ENCODE assay signal across 1 cellular context in the genomic region with DNA sequence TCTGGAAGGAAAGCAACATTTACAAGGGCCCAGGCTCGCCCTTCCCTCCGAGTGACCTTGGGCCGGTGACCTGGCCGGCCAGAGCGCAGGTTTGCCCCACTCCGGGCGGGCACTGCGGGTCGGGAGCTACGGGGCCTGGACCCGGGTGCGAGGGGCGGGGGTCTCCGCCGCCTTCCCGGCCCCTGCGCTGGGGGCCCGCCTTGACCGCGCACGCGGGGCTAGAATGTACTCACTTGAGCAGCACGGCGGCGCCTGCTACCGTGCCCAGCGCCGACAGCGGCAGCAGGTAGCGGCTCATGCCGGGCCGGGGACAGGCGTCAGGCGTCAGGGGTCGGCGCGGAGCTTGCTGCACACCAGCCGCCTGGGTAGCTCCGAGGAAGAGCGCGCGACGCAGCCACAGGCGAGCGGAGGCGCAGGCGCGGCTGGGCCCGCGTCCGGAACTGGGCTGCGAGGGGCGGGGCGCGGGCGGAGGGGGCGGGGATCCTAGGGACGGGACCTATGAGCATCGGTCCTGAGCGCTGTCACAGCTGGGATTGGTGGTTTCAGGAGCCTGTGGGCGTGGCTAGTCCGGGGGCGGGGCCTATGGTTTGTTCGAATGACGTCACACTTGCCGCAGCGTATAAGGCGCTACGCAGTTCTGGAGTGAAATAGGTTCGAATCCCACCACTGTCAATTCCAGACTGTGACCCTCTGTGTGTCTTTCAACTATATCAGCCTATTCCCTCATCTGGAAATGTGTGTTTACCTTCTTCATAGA.
TF ChIP-seq lines count a peak whose summit lies in the region.

A gene with protein sequence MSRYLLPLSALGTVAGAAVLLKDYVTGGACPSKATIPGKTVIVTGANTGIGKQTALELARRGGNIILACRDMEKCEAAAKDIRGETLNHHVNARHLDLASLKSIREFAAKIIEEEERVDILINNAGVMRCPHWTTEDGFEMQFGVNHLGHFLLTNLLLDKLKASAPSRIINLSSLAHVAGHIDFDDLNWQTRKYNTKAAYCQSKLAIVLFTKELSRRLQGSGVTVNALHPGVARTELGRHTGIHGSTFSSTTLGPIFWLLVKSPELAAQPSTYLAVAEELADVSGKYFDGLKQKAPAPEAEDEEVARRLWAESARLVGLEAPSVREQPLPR (minus strand): TSS at position 414 of the 757 bp plus-strand sequence. CDS start 116 bp downstream, at position 298.

TF ChIP-seq in HEK293, 187 proteins besides CTCF, POLR2A, EP300 and RAD21 (continued from another document and continues in another):
- TF ChIP-seq, protein P1, sequence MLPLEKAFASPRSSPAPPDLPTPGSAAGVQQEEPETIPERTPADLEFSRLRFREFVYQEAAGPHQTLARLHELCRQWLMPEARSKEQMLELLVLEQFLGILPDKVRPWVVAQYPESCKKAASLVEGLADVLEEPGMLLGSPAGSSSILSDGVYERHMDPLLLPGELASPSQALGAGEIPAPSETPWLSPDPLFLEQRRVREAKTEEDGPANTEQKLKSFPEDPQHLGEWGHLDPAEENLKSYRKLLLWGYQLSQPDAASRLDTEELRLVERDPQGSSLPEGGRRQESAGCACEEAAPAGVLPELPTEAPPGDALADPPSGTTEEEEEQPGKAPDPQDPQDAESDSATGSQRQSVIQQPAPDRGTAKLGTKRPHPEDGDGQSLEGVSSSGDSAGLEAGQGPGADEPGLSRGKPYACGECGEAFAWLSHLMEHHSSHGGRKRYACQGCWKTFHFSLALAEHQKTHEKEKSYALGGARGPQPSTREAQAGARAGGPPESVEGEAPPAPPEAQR (tag by site-specific recombination; IDR thresholded peaks at IDR 0.05), result no peak
- no peak for TF ChIP-seq ZNF707 (tag by site-specific recombination; IDR thresholded peaks at IDR 0.05)
- TF ChIP-seq ZNF211 (tag by site-specific recombination; IDR thresholded peaks at IDR 0.05; ENCODE audit: low read depth), result no peak
- no peak for TF ChIP-seq ZNF747 (tag by site-specific recombination; IDR thresholded peaks at IDR 0.05)
- TF ChIP-seq, protein P2, sequence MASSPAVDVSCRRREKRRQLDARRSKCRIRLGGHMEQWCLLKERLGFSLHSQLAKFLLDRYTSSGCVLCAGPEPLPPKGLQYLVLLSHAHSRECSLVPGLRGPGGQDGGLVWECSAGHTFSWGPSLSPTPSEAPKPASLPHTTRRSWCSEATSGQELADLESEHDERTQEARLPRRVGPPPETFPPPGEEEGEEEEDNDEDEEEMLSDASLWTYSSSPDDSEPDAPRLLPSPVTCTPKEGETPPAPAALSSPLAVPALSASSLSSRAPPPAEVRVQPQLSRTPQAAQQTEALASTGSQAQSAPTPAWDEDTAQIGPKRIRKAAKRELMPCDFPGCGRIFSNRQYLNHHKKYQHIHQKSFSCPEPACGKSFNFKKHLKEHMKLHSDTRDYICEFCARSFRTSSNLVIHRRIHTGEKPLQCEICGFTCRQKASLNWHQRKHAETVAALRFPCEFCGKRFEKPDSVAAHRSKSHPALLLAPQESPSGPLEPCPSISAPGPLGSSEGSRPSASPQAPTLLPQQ (tag by site-specific recombination; IDR thresholded peaks at IDR 0.05), result peak; percentile 33; the same call in 1 of the 2 replicates
- no peak for TF ChIP-seq ZNF530 (tag by site-specific recombination; IDR thresholded peaks at IDR 0.05; ENCODE audit: low read depth)
- TF ChIP-seq RBAK (tag by site-specific recombination; IDR thresholded peaks at IDR 0.05), result no peak
- no peak for TF ChIP-seq ZNF23 (tag by site-specific recombination; IDR thresholded peaks at IDR 0.05; ENCODE audit: borderline replicate concordance)
- no peak for TF ChIP-seq ZSCAN16 (tag by site-specific recombination; IDR thresholded peaks at IDR 0.05)
- TF ChIP-seq ZNF335 (tag by site-specific recombination; conservative IDR thresholded peaks at IDR 0.05), result peak; percentile 54; the same call in 1 of the 2 replicates
- TF ChIP-seq ZNF2 (tag by site-specific recombination; IDR thresholded peaks at IDR 0.05), result no peak
- TF ChIP-seq ZBTB21 (tag by site-specific recombination; IDR thresholded peaks at IDR 0.05), result peak; percentile 98
- TF ChIP-seq ZNF423 (tag by site-specific recombination; IDR thresholded peaks at IDR 0.05), result no peak
- TF ChIP-seq ZNF792 (tag by site-specific recombination; IDR thresholded peaks at IDR 0.05), result no peak
- TF ChIP-seq, protein P3, sequence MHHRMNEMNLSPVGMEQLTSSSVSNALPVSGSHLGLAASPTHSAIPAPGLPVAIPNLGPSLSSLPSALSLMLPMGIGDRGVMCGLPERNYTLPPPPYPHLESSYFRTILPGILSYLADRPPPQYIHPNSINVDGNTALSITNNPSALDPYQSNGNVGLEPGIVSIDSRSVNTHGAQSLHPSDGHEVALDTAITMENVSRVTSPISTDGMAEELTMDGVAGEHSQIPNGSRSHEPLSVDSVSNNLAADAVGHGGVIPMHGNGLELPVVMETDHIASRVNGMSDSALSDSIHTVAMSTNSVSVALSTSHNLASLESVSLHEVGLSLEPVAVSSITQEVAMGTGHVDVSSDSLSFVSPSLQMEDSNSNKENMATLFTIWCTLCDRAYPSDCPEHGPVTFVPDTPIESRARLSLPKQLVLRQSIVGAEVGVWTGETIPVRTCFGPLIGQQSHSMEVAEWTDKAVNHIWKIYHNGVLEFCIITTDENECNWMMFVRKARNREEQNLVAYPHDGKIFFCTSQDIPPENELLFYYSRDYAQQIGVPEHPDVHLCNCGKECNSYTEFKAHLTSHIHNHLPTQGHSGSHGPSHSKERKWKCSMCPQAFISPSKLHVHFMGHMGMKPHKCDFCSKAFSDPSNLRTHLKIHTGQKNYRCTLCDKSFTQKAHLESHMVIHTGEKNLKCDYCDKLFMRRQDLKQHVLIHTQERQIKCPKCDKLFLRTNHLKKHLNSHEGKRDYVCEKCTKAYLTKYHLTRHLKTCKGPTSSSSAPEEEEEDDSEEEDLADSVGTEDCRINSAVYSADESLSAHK (tag by site-specific recombination; IDR thresholded peaks at IDR 0.05), result 0 out of 2 replicates have a peak, but pooled peaks have one; percentile 36
- TF ChIP-seq, protein P4, sequence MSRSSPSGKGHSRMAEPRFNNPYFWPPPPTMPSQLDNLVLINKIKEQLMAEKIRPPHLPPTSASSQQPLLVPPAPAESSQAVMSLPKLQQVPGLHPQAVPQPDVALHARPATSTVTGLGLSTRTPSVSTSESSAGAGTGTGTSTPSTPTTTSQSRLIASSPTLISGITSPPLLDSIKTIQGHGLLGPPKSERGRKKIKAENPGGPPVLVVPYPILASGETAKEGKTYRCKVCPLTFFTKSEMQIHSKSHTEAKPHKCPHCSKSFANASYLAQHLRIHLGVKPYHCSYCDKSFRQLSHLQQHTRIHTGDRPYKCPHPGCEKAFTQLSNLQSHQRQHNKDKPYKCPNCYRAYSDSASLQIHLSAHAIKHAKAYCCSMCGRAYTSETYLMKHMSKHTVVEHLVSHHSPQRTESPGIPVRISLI (tag by site-specific recombination; IDR thresholded peaks at IDR 0.05), result no peak
- TF ChIP-seq ZNF785 (tag by site-specific recombination; IDR thresholded peaks at IDR 0.05), result peak; percentile 75; the same call in 1 of the 2 replicates
- TF ChIP-seq GLIS1 (tag by site-specific recombination; IDR thresholded peaks at IDR 0.05), result no peak
- no peak; the same call in 1 of the 2 replicates for TF ChIP-seq ZFHX2 (tag by site-specific recombination; conservative IDR thresholded peaks at IDR 0.05)
- TF ChIP-seq ZNF121 (tag by site-specific recombination; IDR thresholded peaks at IDR 0.05), result no peak
- TF ChIP-seq, protein P5, sequence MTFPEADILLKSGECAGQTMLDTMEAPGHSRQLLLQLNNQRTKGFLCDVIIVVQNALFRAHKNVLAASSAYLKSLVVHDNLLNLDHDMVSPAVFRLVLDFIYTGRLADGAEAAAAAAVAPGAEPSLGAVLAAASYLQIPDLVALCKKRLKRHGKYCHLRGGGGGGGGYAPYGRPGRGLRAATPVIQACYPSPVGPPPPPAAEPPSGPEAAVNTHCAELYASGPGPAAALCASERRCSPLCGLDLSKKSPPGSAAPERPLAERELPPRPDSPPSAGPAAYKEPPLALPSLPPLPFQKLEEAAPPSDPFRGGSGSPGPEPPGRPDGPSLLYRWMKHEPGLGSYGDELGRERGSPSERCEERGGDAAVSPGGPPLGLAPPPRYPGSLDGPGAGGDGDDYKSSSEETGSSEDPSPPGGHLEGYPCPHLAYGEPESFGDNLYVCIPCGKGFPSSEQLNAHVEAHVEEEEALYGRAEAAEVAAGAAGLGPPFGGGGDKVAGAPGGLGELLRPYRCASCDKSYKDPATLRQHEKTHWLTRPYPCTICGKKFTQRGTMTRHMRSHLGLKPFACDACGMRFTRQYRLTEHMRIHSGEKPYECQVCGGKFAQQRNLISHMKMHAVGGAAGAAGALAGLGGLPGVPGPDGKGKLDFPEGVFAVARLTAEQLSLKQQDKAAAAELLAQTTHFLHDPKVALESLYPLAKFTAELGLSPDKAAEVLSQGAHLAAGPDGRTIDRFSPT (tag by site-specific recombination; IDR thresholded peaks at IDR 0.05), result 0 out of 2 replicates have a peak, but pooled peaks have one; percentile 14
- TF ChIP-seq ZXDB (tag by site-specific recombination; IDR thresholded peaks at IDR 0.05), result peak; percentile 22
- TF ChIP-seq, protein P6, sequence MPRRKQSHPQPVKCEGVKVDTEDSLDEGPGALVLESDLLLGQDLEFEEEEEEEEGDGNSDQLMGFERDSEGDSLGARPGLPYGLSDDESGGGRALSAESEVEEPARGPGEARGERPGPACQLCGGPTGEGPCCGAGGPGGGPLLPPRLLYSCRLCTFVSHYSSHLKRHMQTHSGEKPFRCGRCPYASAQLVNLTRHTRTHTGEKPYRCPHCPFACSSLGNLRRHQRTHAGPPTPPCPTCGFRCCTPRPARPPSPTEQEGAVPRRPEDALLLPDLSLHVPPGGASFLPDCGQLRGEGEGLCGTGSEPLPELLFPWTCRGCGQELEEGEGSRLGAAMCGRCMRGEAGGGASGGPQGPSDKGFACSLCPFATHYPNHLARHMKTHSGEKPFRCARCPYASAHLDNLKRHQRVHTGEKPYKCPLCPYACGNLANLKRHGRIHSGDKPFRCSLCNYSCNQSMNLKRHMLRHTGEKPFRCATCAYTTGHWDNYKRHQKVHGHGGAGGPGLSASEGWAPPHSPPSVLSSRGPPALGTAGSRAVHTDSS (tag by site-specific recombination; IDR thresholded peaks at IDR 0.05), result no peak
- peak; percentile 54 for TF ChIP-seq KLF9 (tag by site-specific recombination; IDR thresholded peaks at IDR 0.05; ENCODE audit: low read depth)
- no peak for TF ChIP-seq FEZF1 (tag by site-specific recombination; IDR thresholded peaks at IDR 0.05)
- TF ChIP-seq HOXA7 (CRISPR knock-in tag; IDR thresholded peaks at IDR 0.05; ENCODE audit: borderline replicate concordance), result no peak
- no peak for TF ChIP-seq ZNF169 (tag by site-specific recombination; IDR thresholded peaks at IDR 0.05)
- no peak for TF ChIP-seq ZNF292 (tag by site-specific recombination; IDR thresholded peaks at IDR 0.05; ENCODE audit: borderline replicate concordance, low read depth)
- TF ChIP-seq, protein P7, sequence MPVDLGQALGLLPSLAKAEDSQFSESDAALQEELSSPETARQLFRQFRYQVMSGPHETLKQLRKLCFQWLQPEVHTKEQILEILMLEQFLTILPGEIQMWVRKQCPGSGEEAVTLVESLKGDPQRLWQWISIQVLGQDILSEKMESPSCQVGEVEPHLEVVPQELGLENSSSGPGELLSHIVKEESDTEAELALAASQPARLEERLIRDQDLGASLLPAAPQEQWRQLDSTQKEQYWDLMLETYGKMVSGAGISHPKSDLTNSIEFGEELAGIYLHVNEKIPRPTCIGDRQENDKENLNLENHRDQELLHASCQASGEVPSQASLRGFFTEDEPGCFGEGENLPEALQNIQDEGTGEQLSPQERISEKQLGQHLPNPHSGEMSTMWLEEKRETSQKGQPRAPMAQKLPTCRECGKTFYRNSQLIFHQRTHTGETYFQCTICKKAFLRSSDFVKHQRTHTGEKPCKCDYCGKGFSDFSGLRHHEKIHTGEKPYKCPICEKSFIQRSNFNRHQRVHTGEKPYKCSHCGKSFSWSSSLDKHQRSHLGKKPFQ (tag by site-specific recombination; IDR thresholded peaks at IDR 0.05), result no peak
- no peak for TF ChIP-seq ZNF558 (tag by site-specific recombination; IDR thresholded peaks at IDR 0.05)
- peak; percentile 98 for TF ChIP-seq ZNF629 (tag by site-specific recombination; IDR thresholded peaks at IDR 0.05)
- TF ChIP-seq SCRT2 (tag by site-specific recombination; IDR thresholded peaks at IDR 0.05), result no peak
- TF ChIP-seq, protein P8, sequence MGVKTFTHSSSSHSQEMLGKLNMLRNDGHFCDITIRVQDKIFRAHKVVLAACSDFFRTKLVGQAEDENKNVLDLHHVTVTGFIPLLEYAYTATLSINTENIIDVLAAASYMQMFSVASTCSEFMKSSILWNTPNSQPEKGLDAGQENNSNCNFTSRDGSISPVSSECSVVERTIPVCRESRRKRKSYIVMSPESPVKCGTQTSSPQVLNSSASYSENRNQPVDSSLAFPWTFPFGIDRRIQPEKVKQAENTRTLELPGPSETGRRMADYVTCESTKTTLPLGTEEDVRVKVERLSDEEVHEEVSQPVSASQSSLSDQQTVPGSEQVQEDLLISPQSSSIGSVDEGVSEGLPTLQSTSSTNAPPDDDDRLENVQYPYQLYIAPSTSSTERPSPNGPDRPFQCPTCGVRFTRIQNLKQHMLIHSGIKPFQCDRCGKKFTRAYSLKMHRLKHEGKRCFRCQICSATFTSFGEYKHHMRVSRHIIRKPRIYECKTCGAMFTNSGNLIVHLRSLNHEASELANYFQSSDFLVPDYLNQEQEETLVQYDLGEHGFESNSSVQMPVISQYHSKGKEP (tag by site-specific recombination; IDR thresholded peaks at IDR 0.05), result no peak
- TF ChIP-seq, protein P9, sequence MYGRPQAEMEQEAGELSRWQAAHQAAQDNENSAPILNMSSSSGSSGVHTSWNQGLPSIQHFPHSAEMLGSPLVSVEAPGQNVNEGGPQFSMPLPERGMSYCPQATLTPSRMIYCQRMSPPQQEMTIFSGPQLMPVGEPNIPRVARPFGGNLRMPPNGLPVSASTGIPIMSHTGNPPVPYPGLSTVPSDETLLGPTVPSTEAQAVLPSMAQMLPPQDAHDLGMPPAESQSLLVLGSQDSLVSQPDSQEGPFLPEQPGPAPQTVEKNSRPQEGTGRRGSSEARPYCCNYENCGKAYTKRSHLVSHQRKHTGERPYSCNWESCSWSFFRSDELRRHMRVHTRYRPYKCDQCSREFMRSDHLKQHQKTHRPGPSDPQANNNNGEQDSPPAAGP (tag by site-specific recombination; IDR thresholded peaks at IDR 0.05), result no peak
- no peak for TF ChIP-seq ZNF76 (tag by site-specific recombination; IDR thresholded peaks at IDR 0.05; ENCODE audit: borderline replicate concordance, low read depth)
- no peak for TF ChIP-seq ZNF571 (tag by site-specific recombination; IDR thresholded peaks at IDR 0.05)
- no peak for TF ChIP-seq ZNF133 (tag by site-specific recombination; IDR thresholded peaks at IDR 0.05)
- TF ChIP-seq BCL11B (tag by site-specific recombination; IDR thresholded peaks at IDR 0.05; ENCODE audit: low read depth), result no peak
- TF ChIP-seq ZNF624 (tag by site-specific recombination; IDR thresholded peaks at IDR 0.05), result no peak
- no peak for TF ChIP-seq ZNF837 (tag by site-specific recombination; IDR thresholded peaks at IDR 0.05)
- TF ChIP-seq SCRT1 (tag by site-specific recombination; IDR thresholded peaks at IDR 0.05; ENCODE audit: borderline replicate concordance), result no peak
- no peak for TF ChIP-seq TCF7L2 (IDR thresholded peaks at IDR 0.05; ENCODE audit: borderline replicate concordance, low read depth, low read length)
- no peak for TF ChIP-seq ZNF48 (tag by site-specific recombination; IDR thresholded peaks at IDR 0.05)
- peak; percentile 52; the same call in 1 of the 2 replicates for TF ChIP-seq SP7 (tag by site-specific recombination; IDR thresholded peaks at IDR 0.05)
- no peak for TF ChIP-seq YY2 (tag by site-specific recombination; IDR thresholded peaks at IDR 0.05)
- TF ChIP-seq IKZF3 (tag by site-specific recombination; IDR thresholded peaks at IDR 0.05), result no peak
- TF ChIP-seq ZNF366 (tag by site-specific recombination; conservative IDR thresholded peaks at IDR 0.05), result no peak
